In genomic region chr15:29819979-29820801, GRCh38 we compare ENCODE assay signal across 9 cellular contexts. TPM values are rescaled to one million over a fixed set of nuclear protein-coding genes. Genes with fewer than 3 reads are reported as not detected.
DNase-seq lines count a peak whose midpoint lies in the region; ATAC-seq, FAIRE-seq and TF ChIP-seq lines count a peak whose summit lies in the region.
"Had no signal": no experiment of that assay in that cellular context is flagged by ENCODE, and none has a peak within 500 bp of the region (broad histone marks: within the 10 kb centered on the region; RNA-seq: fewer than 3 reads in every experiment).

No MANE protein-coding gene starts in this region.

- peak overlapping the region; percentile 80 for H3K4me3 ChIP-seq in HEK293 (ENCODE audit: low read depth, low read length)
- H3K4me3 ChIP-seq in mammary epithelial cell (replicated peaks in 1 of 3; ENCODE audit: insufficient read depth in 1 of 3, low read depth in 2 of 3, low read length in 3 of 3) = peak overlapping the region; percentile 72 to 99 (median 93)
- H3K4me3 ChIP-seq in skin epidermis = peak overlapping the region in 6 of 7 experiments; percentile 55 to 80 (median 64)

- POLR2A ChIA-PET in HEK293 (lab: Yijun Ruan, JAX) = interaction anchor here (2.1 to 3.3 kb wide), 2 partner anchors 100 to 105 kb away, joined by 5 to 18 read pairs; no protein-coding TSS in a partner anchor

- BruUV-seq in mammary epithelial cell (replicated peaks; lab: Mats Ljungman, UMichigan) = no TSS peak

- peaks cover 63% of the 10 kb centered on the region for H3K79me2 ChIP-seq in mammary epithelial cell (ENCODE audit: insufficient read depth, low read length)

- H3K4me1 ChIP-seq in HEK293 (ENCODE audit: control insufficient read depth, insufficient read depth, low read length) = peaks cover 12% of the 10 kb centered on the region; the same call in 1 of the 2 replicates
- peaks cover 10% of the 10 kb centered on the region for H3K4me1 ChIP-seq in mammary epithelial cell (ENCODE audit: insufficient read depth, low read length)

- H3K9me3 ChIP-seq in HEK293 (ENCODE audit: control insufficient read depth, insufficient read depth, low read depth, low read length) (no peaks in the 10 kb centered on the region), mammary epithelial cell (replicated peaks; ENCODE audit: insufficient read depth, low read length) (no peaks in the 10 kb centered on the region)

- no peaks in the 10 kb centered on the region for H3K27me3 ChIP-seq in mammary epithelial cell (ENCODE audit: insufficient read depth, low read length)

- intact Hi-C loops in mammary epithelial cell (cut with micrococcal nuclease) = loop anchor here (5.0 to 10.0 kb wide), 4 partner anchors 37 to 255 kb away; no protein-coding TSS in a partner anchor

- H3K9ac ChIP-seq in mammary epithelial cell (ENCODE audit: insufficient read depth, low read length) = peak overlapping the region; percentile 96

- no peaks in the 10 kb centered on the region for H4K20me1 ChIP-seq in mammary epithelial cell (ENCODE audit: insufficient read depth, low read length)

- ATAC-seq in HG03457 (IDR thresholded peaks at IDR 0.05; ENCODE audit: unreplicated experiment) = no peak
- ATAC-seq: esophagus mucosa had no signal

- in situ Hi-C loops in mammary epithelial cell (cut with MboI; ENCODE audit: low sequenced_read_pairs in 2 of 2) = loop anchor here in 1 of 2 donors (5.0 kb wide), 1 partner anchor 102 kb away; no protein-coding TSS in a partner anchor

- FAIRE-seq in urothelium cell line (lab: Jason Lieb, UNC) = no peak

- dilution Hi-C loops in mammary epithelial cell (cut with HindIII; ENCODE audit: low sequenced_read_pairs) = loop anchor here (5.0 kb wide), 2 partner anchors 42 to 97 kb away; no protein-coding TSS in a partner anchor

- 91% methylated on average over 9 of the region's 9 CpGs for WGBS in mammary epithelial cell (ENCODE audit: low coverage, missing lambda C conversion rate)

- H3K4me2 ChIP-seq in mammary epithelial cell (ENCODE audit: insufficient read depth, low read depth, low read length) = peak overlapping the region; percentile 94

- no peak overlapping the region for H2AFZ ChIP-seq in mammary epithelial cell (ENCODE audit: low read depth, low read length)

- DNase-seq in mammary epithelial cell (no peak), kidney glomerular epithelial cell (lab: John Stamatoyannopoulos, UW) (peak; percentile 6), NCI-H1436 treated with DMSO at 0.1 percent for 48 hours (lab: John Stamatoyannopoulos, UW) (no peak), urothelium cell line (ENCODE audit: low spot score) (no peak), 8988T (no peak)

- no peak overlapping the region for H3K27ac ChIP-seq in HEK293 (ENCODE audit: extremely low read depth, low read depth, low read length)
- peak overlapping the region; percentile 99 for H3K27ac ChIP-seq in mammary epithelial cell (ENCODE audit: insufficient read depth, low read depth, low read length)
- peak overlapping the region in 6 of 21 experiments; percentile 1 to 98 (median 91) for H3K27ac ChIP-seq in skin epidermis

- no peak for TF ChIP-seq CTCF in HEK293 (tag by site-specific recombination; IDR thresholded peaks at IDR 0.05)
- TF ChIP-seq CTCF in mammary epithelial cell (conservative IDR thresholded peaks at IDR 0.05 in 1 of 2, IDR thresholded peaks at IDR 0.05 in 1 of 2; ENCODE audit: extremely low read depth in 1 of 2, insufficient read depth in 1 of 2, low read depth in 1 of 2, low read length in 2 of 2) = no peak

- H3K36me3 ChIP-seq in HEK293 (ENCODE audit: control insufficient read depth in 2 of 2, insufficient read depth in 1 of 2, low read length in 2 of 2) (no peaks in the 10 kb centered on the region), mammary epithelial cell (ENCODE audit: insufficient read depth, low read length) (no peaks in the 10 kb centered on the region)

- CTCF ChIA-PET in HEK293 (lab: Yijun Ruan, JAX) = interaction anchor here (0.6 to 2.0 kb wide), 4 partner anchors 48 to 254 kb away, joined by 3 to 13 read pairs (median 4); no protein-coding TSS in a partner anchor
- CTCF ChIA-PET in mammary epithelial cell (lab: Charles Lee; ENCODE audit: low non-redundant PET) = interaction anchor here (0.6 to 0.7 kb wide), 2 partner anchors 26 to 106 kb away, joined by 3 to 5 read pairs; no protein-coding TSS in a partner anchor

TF ChIP-seq in HEK293, 187 proteins besides CTCF, POLR2A, EP300 and RAD21:
- TF ChIP-seq ZSCAN23 (tag by site-specific recombination; IDR thresholded peaks at IDR 0.05) (no peak), ZNF324 (tag by site-specific recombination; IDR thresholded peaks at IDR 0.05) (no peak), TCF7L2 (IDR thresholded peaks at IDR 0.05; ENCODE audit: borderline replicate concordance, low read depth, low read length) (no peak), MZF1 (tag by site-specific recombination; IDR thresholded peaks at IDR 0.05; ENCODE audit: borderline replicate concordance) (no peak), ZNF2 (tag by site-specific recombination; IDR thresholded peaks at IDR 0.05) (no peak), ZNF184 (tag by site-specific recombination; IDR thresholded peaks at IDR 0.05) (no peak), ZNF341 (tag by site-specific recombination; IDR thresholded peaks at IDR 0.05; ENCODE audit: low read depth) (no peak), HOXC10 (CRISPR knock-in tag; IDR thresholded peaks at IDR 0.05) (no peak)
- TF ChIP-seq, protein P1, sequence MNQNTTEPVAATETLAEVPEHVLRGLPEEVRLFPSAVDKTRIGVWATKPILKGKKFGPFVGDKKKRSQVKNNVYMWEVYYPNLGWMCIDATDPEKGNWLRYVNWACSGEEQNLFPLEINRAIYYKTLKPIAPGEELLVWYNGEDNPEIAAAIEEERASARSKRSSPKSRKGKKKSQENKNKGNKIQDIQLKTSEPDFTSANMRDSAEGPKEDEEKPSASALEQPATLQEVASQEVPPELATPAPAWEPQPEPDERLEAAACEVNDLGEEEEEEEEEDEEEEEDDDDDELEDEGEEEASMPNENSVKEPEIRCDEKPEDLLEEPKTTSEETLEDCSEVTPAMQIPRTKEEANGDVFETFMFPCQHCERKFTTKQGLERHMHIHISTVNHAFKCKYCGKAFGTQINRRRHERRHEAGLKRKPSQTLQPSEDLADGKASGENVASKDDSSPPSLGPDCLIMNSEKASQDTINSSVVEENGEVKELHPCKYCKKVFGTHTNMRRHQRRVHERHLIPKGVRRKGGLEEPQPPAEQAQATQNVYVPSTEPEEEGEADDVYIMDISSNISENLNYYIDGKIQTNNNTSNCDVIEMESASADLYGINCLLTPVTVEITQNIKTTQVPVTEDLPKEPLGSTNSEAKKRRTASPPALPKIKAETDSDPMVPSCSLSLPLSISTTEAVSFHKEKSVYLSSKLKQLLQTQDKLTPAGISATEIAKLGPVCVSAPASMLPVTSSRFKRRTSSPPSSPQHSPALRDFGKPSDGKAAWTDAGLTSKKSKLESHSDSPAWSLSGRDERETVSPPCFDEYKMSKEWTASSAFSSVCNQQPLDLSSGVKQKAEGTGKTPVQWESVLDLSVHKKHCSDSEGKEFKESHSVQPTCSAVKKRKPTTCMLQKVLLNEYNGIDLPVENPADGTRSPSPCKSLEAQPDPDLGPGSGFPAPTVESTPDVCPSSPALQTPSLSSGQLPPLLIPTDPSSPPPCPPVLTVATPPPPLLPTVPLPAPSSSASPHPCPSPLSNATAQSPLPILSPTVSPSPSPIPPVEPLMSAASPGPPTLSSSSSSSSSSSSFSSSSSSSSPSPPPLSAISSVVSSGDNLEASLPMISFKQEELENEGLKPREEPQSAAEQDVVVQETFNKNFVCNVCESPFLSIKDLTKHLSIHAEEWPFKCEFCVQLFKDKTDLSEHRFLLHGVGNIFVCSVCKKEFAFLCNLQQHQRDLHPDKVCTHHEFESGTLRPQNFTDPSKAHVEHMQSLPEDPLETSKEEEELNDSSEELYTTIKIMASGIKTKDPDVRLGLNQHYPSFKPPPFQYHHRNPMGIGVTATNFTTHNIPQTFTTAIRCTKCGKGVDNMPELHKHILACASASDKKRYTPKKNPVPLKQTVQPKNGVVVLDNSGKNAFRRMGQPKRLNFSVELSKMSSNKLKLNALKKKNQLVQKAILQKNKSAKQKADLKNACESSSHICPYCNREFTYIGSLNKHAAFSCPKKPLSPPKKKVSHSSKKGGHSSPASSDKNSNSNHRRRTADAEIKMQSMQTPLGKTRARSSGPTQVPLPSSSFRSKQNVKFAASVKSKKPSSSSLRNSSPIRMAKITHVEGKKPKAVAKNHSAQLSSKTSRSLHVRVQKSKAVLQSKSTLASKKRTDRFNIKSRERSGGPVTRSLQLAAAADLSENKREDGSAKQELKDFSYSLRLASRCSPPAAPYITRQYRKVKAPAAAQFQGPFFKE (tag by site-specific recombination; IDR thresholded peaks at IDR 0.05; ENCODE audit: borderline replicate concordance) = no peak

RNA-seq across cellular contexts. Expression of gene TJP1, which starts 2.1 kb away (rescaled TPM):
- 100 to 1,000 TPM in 1 of 2 donors, 10 to 100 TPM in 1; 91.7 to 109 TPM for total RNA-seq in mammary epithelial cell
- polyA plus RNA-seq in mammary epithelial cell = 53.0 TPM
- 97.8 TPM for polyA minus RNA-seq in mammary epithelial cell
